In the genomic region with DNA sequence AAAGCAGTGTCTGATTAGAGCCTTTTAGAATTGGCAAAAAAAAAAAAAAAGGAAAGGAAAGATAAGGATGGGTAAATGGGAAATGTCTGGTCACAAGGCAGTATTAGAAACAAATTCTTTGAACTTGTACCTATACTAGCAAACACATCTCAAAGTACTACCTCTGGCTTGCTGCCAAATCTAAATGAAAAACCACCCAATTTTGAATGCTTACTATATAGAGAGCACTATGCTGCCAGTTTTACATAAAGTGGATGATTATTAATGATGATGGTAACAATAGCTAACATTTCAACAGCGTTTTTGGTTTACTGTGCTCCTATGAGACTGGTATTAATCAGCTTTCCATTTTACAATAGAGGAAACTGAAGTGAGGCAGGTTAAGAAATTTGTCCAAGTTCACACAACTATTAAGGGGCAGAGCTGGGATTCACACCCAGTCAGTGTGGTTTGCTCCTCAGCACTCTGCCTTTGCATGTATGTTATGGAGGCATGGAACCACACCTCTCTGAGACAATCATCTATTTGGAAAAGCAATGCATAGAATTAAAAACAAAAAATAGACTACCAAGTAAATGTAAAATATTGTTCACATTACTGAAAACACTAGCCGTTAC, we compare ENCODE assay signal across 25 cellular contexts. TPM values are rescaled to one million over a fixed set of nuclear protein-coding genes. Genes with fewer than 3 reads are reported as not detected.
DNase-seq lines count a peak whose midpoint lies in the region; ATAC-seq and TF ChIP-seq lines count a peak whose summit lies in the region.
"Had no signal": no experiment of that assay in that cellular context is flagged by ENCODE, and none has a peak within 500 bp of the region (broad histone marks: within the 10 kb centered on the region; RNA-seq: fewer than 3 reads in every experiment).

No MANE protein-coding gene starts in this region.

- no peak overlapping the region for H4K91ac ChIP-seq in trophoblast cell (ENCODE audit: low read depth, low read length)

- no CpG with 5 or more reads among the region's 2 CpGs for WGBS in trophoblast cell (ENCODE audit: extremely low coverage, insufficient coverage, insufficient read length)

- POLR2A ChIA-PET in activated B cell treated with CpG ODN at 0.5 μM for 24 hours (lab: Charles Lee), result no interaction called here

- H3K9me3 ChIP-seq in trophoblast cell (ENCODE audit: insufficient read depth, low read depth, low read length), result no peaks in the 10 kb centered on the region
- no peaks in the 10 kb centered on the region for H3K9me3 ChIP-seq in uterus
- H3K9me3 ChIP-seq: BE2C, thoracic aorta had no signal

- peaks cover 4% of the 10 kb centered on the region for H3K9me3 Mint-ChIP-seq in activated B cell treated with CpG ODN at 0.5 μM for 24 hours

- TF ChIP-seq POLR2A in uterus (IDR thresholded peaks at IDR 0.05), result no peak

- no peaks in the 10 kb centered on the region for H3K27me3 Mint-ChIP-seq in activated B cell treated with CpG ODN at 0.5 μM for 24 hours

- H3K36me3 ChIP-seq in trophoblast cell (ENCODE audit: control insufficient read depth in 1 of 2, insufficient read depth in 2 of 2, low read length in 2 of 2) (no peaks in the 10 kb centered on the region), uterus (no peaks in the 10 kb centered on the region)
- H3K36me3 ChIP-seq: BE2C, thoracic aorta, WERI-Rb-1 had no signal

- CTCF ChIA-PET in activated B cell treated with CpG ODN at 0.5 μM for 24 hours (lab: Charles Lee), result no interaction called here

- peaks cover 9% of the 10 kb centered on the region for H3K79me2 ChIP-seq in trophoblast cell (ENCODE audit: control insufficient read depth, insufficient read depth, low read length, poor library complexity)

- H2BK120ac ChIP-seq in trophoblast cell (ENCODE audit: insufficient read depth, low read length, poor library complexity), result no peak overlapping the region

- no peak overlapping the region for H3K9ac ChIP-seq in trophoblast cell (ENCODE audit: low read length)

- no peak overlapping the region for H4K12ac ChIP-seq in trophoblast cell (ENCODE audit: low read depth, low read length)

- peaks cover 21% of the 10 kb centered on the region for H3K36me3 Mint-ChIP-seq in activated B cell treated with CpG ODN at 0.5 μM for 24 hours (ENCODE audit: low read depth)

- H3K27ac Mint-ChIP-seq in activated B cell treated with CpG ODN at 0.5 μM for 24 hours, result peak overlapping the region; percentile 24
- H3K27ac Mint-ChIP-seq: H9 had no signal

- no peak for TF ChIP-seq CTCF in activated B cell treated with CpG ODN at 0.5 μM for 24 hours (IDR thresholded peaks at IDR 0.05)
- TF ChIP-seq CTCF in uterus (IDR thresholded peaks at IDR 0.05), result no peak

- no peak overlapping the region for H3K23ac ChIP-seq in trophoblast cell (ENCODE audit: low read length)

- peaks cover 93% of the 10 kb centered on the region for H3K4me1 Mint-ChIP-seq in activated B cell treated with CpG ODN at 0.5 μM for 24 hours

- H3K18ac ChIP-seq in trophoblast cell (ENCODE audit: low read length), result no peak overlapping the region

- no peak overlapping the region for H3K4me3 Mint-ChIP-seq in activated B cell treated with CpG ODN at 0.5 μM for 24 hours
- H3K4me3 Mint-ChIP-seq: H9 had no signal

- H3K4me2 ChIP-seq in trophoblast cell (ENCODE audit: low read length), result no peak overlapping the region

- H3K4me1 ChIP-seq in trophoblast cell (ENCODE audit: control insufficient read depth in 1 of 2, insufficient read depth in 2 of 2, low read length in 2 of 2), result peaks cover 3 to 9% of the 10 kb centered on the region in 2 experiments
- H3K4me1 ChIP-seq in uterus, result no peaks in the 10 kb centered on the region

- no peak overlapping the region for H2AK5ac ChIP-seq in trophoblast cell (ENCODE audit: low read length)

- no peak overlapping the region for H3K14ac ChIP-seq in trophoblast cell (ENCODE audit: low read length)

- H2BK5ac ChIP-seq in trophoblast cell (ENCODE audit: low read depth, low read length, poor library complexity), result no peak overlapping the region

- no peak overlapping the region for H2AFZ ChIP-seq in trophoblast cell (ENCODE audit: insufficient read depth, low read length, poor library complexity)

- H4K8ac ChIP-seq in trophoblast cell (ENCODE audit: low read depth, low read length), result no peak overlapping the region

- no peaks in the 10 kb centered on the region for H3K79me1 ChIP-seq in trophoblast cell (ENCODE audit: low read length)

- DNase-seq in NCI-H748 (lab: John Stamatoyannopoulos, UW; ENCODE audit: unreplicated experiment) (peak; percentile 15), NCI-H748 treated with DMSO at 0.1 percent for 48 hours (lab: John Stamatoyannopoulos, UW) (no peak), activated B cell treated with CpG ODN at 0.5 μM for 24 hours (no peak), trophoblast cell (no peak), 8988T (no peak), CD1c-positive myeloid dendritic cell (ENCODE audit: extremely low spot score) (no peak), uterus (no peak)
- DNase-seq: activated CD4-positive, alpha-beta T cell treated with anti-CD3 and anti-CD28 coated beads, Interleukin-2, amount 50 U/mL, for 4 hours; activated CD8-positive, alpha-beta memory T cell treated with anti-CD3 and anti-CD28 coated beads, Interleukin-2, amount 50 U/mL, for 48 hours; BE2C; EL; H9; mammary epithelial cell; MV-4-11; NCI-H2029 treated with DMSO at 0.1 percent for 48 hours; NCI-H510A; occipital lobe; RPMI8226; small intestine; stimulated activated CD4-positive, alpha-beta T cell treated with anti-CD3 and anti-CD28 coated beads, Interleukin-2, amount 100 ng/mL, for 48 hours; stimulated activated naive CD4-positive, alpha-beta T cell treated with Interleukin-2 at 50 U/mL for 16 hours; WERI-Rb-1 had no signal

- peak; percentile 39 for ATAC-seq in HG03460 (IDR thresholded peaks at IDR 0.05; ENCODE audit: unreplicated experiment)
- ATAC-seq in activated B cell treated with CpG ODN at 0.5 μM for 24 hours (ENCODE audit: low read depth), result no peak

- H3K27me3 ChIP-seq in trophoblast cell (ENCODE audit: insufficient read depth, low read length), result no peaks in the 10 kb centered on the region
- H3K27me3 ChIP-seq in uterus, result no peaks in the 10 kb centered on the region
- H3K27me3 ChIP-seq: BE2C had no signal

- no peak overlapping the region for H3K4me3 ChIP-seq in trophoblast cell (ENCODE audit: low read depth, low read length)
- H3K4me3 ChIP-seq in uterus, result no peak overlapping the region
- H3K4me3 ChIP-seq: SK-N-MC, thoracic aorta had no signal

- H2BK12ac ChIP-seq in trophoblast cell (ENCODE audit: low read length), result no peak overlapping the region

- no peak overlapping the region for H3K27ac ChIP-seq in trophoblast cell (ENCODE audit: low read depth, low read length)
- H3K27ac ChIP-seq in uterus, result no peak overlapping the region
- H3K27ac ChIP-seq: SK-N-MC, thoracic aorta, WERI-Rb-1 had no signal

- peak overlapping the region; percentile 97 for H3K4ac ChIP-seq in trophoblast cell (ENCODE audit: low read depth, low read length)

- intact Hi-C loops in activated B cell treated with CpG ODN at 0.5 μM for 24 hours (cut with micrococcal nuclease), result loop anchor here (2.0 kb wide), 1 partner anchor 14 kb away; no protein-coding TSS in a partner anchor
- intact Hi-C loops in uterus (cut with DNase I; ENCODE audit: low total_unique reads), result no loop called here

RNA-seq across cellular contexts. Expression of gene ATP2B1, which starts 34.2 kb away (rescaled TPM):
- total RNA-seq in activated B cell treated with CpG ODN at 0.5 μM for 24 hours (110 and 136 TPM in 2 replicates), uterus (100 to 1,000 TPM in 1 of 4 donors, 10 to 100 TPM in 3; 16.7 to 172 (median 48.6) TPM)
- polyA plus RNA-seq in trophoblast cell (2013), result 116 and 124 TPM in 2 replicates
